Comparison of ENCODE assay signal across 1 cellular context in the genomic region with DNA sequence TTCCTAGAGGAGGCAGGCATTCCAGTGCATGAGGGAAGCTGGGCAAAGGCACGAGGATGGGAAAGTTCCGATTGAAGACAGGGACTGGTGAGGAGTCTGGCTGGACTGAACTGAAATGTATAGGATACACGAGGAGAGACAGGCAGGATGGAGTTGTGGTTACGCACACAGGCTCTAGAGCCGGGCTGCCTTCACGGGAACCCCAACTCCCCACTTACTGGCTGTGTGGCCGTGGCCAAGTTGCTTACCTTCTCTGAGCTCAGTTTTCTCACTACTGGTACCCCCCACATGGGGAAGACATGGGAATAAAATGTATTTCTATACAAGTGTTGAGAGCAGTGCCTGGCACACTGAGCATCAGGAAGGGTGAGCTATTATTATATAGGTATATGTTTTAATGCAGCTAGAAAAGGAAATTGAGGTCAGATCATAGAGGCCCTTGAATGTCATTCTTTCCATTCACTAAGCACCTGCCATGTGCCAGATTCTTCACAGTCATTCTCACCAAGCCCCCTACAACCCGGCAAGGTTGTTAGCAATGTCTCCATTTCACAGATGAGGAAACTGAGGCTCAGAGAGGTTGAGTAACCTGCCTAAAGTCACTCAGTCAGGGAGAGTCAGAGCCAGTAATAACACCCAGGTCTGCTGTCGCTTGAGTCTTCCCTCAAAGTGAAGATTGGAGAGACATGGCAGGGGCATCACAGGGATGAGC.
TF ChIP-seq lines count a peak whose summit lies in the region.

No MANE protein-coding gene starts in this region.

TF ChIP-seq in SK-N-SH treated with all-trans-retinoic acid at 6 μM for 48 hours, 23 proteins besides CTCF, POLR2A, EP300 and RAD21 (continued from another document):
- TF ChIP-seq, protein P1, sequence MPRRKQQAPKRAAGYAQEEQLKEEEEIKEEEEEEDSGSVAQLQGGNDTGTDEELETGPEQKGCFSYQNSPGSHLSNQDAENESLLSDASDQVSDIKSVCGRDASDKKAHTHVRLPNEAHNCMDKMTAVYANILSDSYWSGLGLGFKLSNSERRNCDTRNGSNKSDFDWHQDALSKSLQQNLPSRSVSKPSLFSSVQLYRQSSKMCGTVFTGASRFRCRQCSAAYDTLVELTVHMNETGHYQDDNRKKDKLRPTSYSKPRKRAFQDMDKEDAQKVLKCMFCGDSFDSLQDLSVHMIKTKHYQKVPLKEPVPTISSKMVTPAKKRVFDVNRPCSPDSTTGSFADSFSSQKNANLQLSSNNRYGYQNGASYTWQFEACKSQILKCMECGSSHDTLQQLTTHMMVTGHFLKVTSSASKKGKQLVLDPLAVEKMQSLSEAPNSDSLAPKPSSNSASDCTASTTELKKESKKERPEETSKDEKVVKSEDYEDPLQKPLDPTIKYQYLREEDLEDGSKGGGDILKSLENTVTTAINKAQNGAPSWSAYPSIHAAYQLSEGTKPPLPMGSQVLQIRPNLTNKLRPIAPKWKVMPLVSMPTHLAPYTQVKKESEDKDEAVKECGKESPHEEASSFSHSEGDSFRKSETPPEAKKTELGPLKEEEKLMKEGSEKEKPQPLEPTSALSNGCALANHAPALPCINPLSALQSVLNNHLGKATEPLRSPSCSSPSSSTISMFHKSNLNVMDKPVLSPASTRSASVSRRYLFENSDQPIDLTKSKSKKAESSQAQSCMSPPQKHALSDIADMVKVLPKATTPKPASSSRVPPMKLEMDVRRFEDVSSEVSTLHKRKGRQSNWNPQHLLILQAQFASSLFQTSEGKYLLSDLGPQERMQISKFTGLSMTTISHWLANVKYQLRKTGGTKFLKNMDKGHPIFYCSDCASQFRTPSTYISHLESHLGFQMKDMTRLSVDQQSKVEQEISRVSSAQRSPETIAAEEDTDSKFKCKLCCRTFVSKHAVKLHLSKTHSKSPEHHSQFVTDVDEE (CRISPR knock-in tag; IDR thresholded peaks at IDR 0.05) = no peak
- no peak for TF ChIP-seq ARNTL (CRISPR knock-in tag; IDR thresholded peaks at IDR 0.05; ENCODE audit: borderline replicate concordance, low read depth)
- TF ChIP-seq ZNF70 (CRISPR knock-in tag; IDR thresholded peaks at IDR 0.05) = no peak
